In genomic region chr6:149941583-149942460, GRCh38 we compare ENCODE assay signal across 1 cellular context.
TF ChIP-seq lines count a peak whose summit lies in the region.

A gene with protein sequence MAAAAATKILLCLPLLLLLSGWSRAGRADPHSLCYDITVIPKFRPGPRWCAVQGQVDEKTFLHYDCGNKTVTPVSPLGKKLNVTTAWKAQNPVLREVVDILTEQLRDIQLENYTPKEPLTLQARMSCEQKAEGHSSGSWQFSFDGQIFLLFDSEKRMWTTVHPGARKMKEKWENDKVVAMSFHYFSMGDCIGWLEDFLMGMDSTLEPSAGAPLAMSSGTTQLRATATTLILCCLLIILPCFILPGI (plus strand): TSS chr6:149942014. CDS start chr6:149942073, 59 bp downstream.

TF ChIP-seq in K562, 482 proteins besides CTCF, POLR2A, EP300 and RAD21 (continued from another document and continues in another):
- TF ChIP-seq, protein P1, sequence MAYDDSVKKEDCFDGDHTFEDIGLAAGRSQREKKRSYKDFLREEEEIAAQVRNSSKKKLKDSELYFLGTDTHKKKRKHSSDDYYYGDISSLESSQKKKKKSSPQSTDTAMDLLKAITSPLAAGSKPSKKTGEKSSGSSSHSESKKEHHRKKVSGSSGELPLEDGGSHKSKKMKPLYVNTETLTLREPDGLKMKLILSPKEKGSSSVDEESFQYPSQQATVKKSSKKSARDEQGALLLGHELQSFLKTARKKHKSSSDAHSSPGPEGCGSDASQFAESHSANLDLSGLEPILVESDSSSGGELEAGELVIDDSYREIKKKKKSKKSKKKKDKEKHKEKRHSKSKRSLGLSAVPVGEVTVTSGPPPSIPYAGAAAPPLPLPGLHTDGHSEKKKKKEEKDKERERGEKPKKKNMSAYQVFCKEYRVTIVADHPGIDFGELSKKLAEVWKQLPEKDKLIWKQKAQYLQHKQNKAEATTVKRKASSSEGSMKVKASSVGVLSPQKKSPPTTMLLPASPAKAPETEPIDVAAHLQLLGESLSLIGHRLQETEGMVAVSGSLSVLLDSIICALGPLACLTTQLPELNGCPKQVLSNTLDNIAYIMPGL (CRISPR knock-in tag; IDR thresholded peaks at IDR 0.05) = no peak
- no peak for TF ChIP-seq CEBPG (CRISPR knock-in tag; IDR thresholded peaks at IDR 0.05)
- no peak for TF ChIP-seq CEBPG (tag; conservative IDR thresholded peaks at IDR 0.05 in 1 of 2, IDR thresholded peaks at IDR 0.05 in 1 of 2)
- TF ChIP-seq ZNF57 (CRISPR knock-in tag; IDR thresholded peaks at IDR 0.05) = no peak
- TF ChIP-seq CBFB (CRISPR knock-in tag; IDR thresholded peaks at IDR 0.05) = no peak
- TF ChIP-seq PRMT5 (CRISPR knock-in tag; IDR thresholded peaks at IDR 0.05) = no peak
- TF ChIP-seq, protein P2, sequence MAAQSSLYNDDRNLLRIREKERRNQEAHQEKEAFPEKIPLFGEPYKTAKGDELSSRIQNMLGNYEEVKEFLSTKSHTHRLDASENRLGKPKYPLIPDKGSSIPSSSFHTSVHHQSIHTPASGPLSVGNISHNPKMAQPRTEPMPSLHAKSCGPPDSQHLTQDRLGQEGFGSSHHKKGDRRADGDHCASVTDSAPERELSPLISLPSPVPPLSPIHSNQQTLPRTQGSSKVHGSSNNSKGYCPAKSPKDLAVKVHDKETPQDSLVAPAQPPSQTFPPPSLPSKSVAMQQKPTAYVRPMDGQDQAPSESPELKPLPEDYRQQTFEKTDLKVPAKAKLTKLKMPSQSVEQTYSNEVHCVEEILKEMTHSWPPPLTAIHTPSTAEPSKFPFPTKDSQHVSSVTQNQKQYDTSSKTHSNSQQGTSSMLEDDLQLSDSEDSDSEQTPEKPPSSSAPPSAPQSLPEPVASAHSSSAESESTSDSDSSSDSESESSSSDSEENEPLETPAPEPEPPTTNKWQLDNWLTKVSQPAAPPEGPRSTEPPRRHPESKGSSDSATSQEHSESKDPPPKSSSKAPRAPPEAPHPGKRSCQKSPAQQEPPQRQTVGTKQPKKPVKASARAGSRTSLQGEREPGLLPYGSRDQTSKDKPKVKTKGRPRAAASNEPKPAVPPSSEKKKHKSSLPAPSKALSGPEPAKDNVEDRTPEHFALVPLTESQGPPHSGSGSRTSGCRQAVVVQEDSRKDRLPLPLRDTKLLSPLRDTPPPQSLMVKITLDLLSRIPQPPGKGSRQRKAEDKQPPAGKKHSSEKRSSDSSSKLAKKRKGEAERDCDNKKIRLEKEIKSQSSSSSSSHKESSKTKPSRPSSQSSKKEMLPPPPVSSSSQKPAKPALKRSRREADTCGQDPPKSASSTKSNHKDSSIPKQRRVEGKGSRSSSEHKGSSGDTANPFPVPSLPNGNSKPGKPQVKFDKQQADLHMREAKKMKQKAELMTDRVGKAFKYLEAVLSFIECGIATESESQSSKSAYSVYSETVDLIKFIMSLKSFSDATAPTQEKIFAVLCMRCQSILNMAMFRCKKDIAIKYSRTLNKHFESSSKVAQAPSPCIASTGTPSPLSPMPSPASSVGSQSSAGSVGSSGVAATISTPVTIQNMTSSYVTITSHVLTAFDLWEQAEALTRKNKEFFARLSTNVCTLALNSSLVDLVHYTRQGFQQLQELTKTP (IDR thresholded peaks at IDR 0.05; ENCODE audit: low read depth in 1 of 2, partially characterized antibody in 2 of 2) = no peak
- no peak for TF ChIP-seq TSC22D4 (tag; IDR thresholded peaks at IDR 0.05)
- 0 out of 2 replicates have a peak, but pooled peaks have one; percentile 37 for TF ChIP-seq MTA3 (IDR thresholded peaks at IDR 0.05; ENCODE audit: borderline replicate concordance)
- no peak for TF ChIP-seq ZNF431 (CRISPR knock-in tag; IDR thresholded peaks at IDR 0.05)
- no peak for TF ChIP-seq THAP12 (CRISPR knock-in tag; IDR thresholded peaks at IDR 0.05)
- TF ChIP-seq TGIF2 (CRISPR knock-in tag; IDR thresholded peaks at IDR 0.05) = no peak
- no peak for TF ChIP-seq ZNF212 (CRISPR knock-in tag; IDR thresholded peaks at IDR 0.05)
- no peak for TF ChIP-seq MIER1 (IDR thresholded peaks at IDR 0.05; ENCODE audit: low read depth)
- no peak for TF ChIP-seq MYBL2 (IDR thresholded peaks at IDR 0.05; ENCODE audit: low read depth)
- no peak for TF ChIP-seq MYBL2 (CRISPR knock-in tag; IDR thresholded peaks at IDR 0.05; ENCODE audit: borderline replicate concordance)
- TF ChIP-seq, protein P3, sequence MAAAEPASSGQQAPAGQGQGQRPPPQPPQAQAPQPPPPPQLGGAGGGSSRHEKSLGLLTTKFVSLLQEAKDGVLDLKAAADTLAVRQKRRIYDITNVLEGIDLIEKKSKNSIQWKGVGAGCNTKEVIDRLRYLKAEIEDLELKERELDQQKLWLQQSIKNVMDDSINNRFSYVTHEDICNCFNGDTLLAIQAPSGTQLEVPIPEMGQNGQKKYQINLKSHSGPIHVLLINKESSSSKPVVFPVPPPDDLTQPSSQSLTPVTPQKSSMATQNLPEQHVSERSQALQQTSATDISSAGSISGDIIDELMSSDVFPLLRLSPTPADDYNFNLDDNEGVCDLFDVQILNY (CRISPR knock-in tag; IDR thresholded peaks at IDR 0.05) = no peak
- TF ChIP-seq DACH1 (IDR thresholded peaks at IDR 0.05; ENCODE audit: partially characterized antibody) = no peak
- TF ChIP-seq TFAP4 (CRISPR knock-in tag; IDR thresholded peaks at IDR 0.05; ENCODE audit: borderline replicate concordance) = peak; percentile 71
- TF ChIP-seq TCF3 (CRISPR knock-in tag; IDR thresholded peaks at IDR 0.05) = no peak
- peak in 1 of 2 experiments; percentile 93; a peak in 2 of 4 replicates for TF ChIP-seq MLLT1 (IDR thresholded peaks at IDR 0.05)
- no peak for TF ChIP-seq NFXL1 (CRISPR knock-in tag; IDR thresholded peaks at IDR 0.05)
- no peak for TF ChIP-seq DIDO1 (tag; IDR thresholded peaks at IDR 0.05; ENCODE audit: low read depth)
- no peak for TF ChIP-seq TRIM28 (IDR thresholded peaks at IDR 0.05)
- TF ChIP-seq SMC3 (conservative IDR thresholded peaks at IDR 0.05; ENCODE audit: insufficient read depth, low read depth, low read length) = no peak
- TF ChIP-seq GTF2F1 (IDR thresholded peaks at IDR 0.05; ENCODE audit: low read depth, low read length) = no peak
- no peak for TF ChIP-seq HNRNPL (IDR thresholded peaks at IDR 0.05; ENCODE audit: low read depth, low read length)
- TF ChIP-seq FIP1L1 (IDR thresholded peaks at IDR 0.05; ENCODE audit: low read depth, low read length, poor library complexity, severe bottlenecking) = no peak
- no peak; a peak in 1 of 4 replicates for TF ChIP-seq TRIM24 (IDR thresholded peaks at IDR 0.05)
- TF ChIP-seq ZNF408 (CRISPR knock-in tag; IDR thresholded peaks at IDR 0.05; ENCODE audit: low read depth) = no peak
- no peak for TF ChIP-seq ZNF41 (CRISPR knock-in tag; conservative IDR thresholded peaks at IDR 0.05)
- no peak for TF ChIP-seq CHD4 (IDR thresholded peaks at IDR 0.05; ENCODE audit: insufficient read depth, insufficient replicate concordance, low read depth, low read length, poor library complexity, severe bottlenecking)
- TF ChIP-seq CTBP1 (IDR thresholded peaks at IDR 0.05; ENCODE audit: borderline replicate concordance) = peak; percentile 66; the same call in 1 of the 2 replicates
- TF ChIP-seq CREBBP (IDR thresholded peaks at IDR 0.05; ENCODE audit: low read depth, low read length) = no peak
- no peak for TF ChIP-seq SAFB (IDR thresholded peaks at IDR 0.05; ENCODE audit: borderline replicate concordance, low read depth, low read length)
- TF ChIP-seq FOXK1 (CRISPR knock-in tag; IDR thresholded peaks at IDR 0.05; ENCODE audit: borderline replicate concordance) = no peak
- no peak; the same call in 1 of the 2 replicates for TF ChIP-seq RB1 (IDR thresholded peaks at IDR 0.05; ENCODE audit: low read depth)
- no peak for TF ChIP-seq ZNF561 (CRISPR knock-in tag; conservative IDR thresholded peaks at IDR 0.05)
- no peak for TF ChIP-seq ZNF436 (CRISPR knock-in tag; IDR thresholded peaks at IDR 0.05)
- no peak for TF ChIP-seq REST (CRISPR knock-in tag; IDR thresholded peaks at IDR 0.05; ENCODE audit: low read depth)
- no peak for TF ChIP-seq ZC3H11A (IDR thresholded peaks at IDR 0.05; ENCODE audit: low read depth, low read length)
- TF ChIP-seq, protein P4, sequence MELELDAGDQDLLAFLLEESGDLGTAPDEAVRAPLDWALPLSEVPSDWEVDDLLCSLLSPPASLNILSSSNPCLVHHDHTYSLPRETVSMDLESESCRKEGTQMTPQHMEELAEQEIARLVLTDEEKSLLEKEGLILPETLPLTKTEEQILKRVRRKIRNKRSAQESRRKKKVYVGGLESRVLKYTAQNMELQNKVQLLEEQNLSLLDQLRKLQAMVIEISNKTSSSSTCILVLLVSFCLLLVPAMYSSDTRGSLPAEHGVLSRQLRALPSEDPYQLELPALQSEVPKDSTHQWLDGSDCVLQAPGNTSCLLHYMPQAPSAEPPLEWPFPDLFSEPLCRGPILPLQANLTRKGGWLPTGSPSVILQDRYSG (tag; conservative IDR thresholded peaks at IDR 0.05; ENCODE audit: low read depth) = no peak
- TF ChIP-seq, protein P5, sequence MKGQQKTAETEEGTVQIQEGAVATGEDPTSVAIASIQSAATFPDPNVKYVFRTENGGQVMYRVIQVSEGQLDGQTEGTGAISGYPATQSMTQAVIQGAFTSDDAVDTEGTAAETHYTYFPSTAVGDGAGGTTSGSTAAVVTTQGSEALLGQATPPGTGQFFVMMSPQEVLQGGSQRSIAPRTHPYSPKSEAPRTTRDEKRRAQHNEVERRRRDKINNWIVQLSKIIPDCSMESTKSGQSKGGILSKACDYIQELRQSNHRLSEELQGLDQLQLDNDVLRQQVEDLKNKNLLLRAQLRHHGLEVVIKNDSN (CRISPR knock-in tag; IDR thresholded peaks at IDR 0.05) = peak; percentile 45
- TF ChIP-seq ZNF444 (CRISPR knock-in tag; IDR thresholded peaks at IDR 0.05) = no peak
- no peak for TF ChIP-seq EP400 (IDR thresholded peaks at IDR 0.05)
- TF ChIP-seq, protein P6, sequence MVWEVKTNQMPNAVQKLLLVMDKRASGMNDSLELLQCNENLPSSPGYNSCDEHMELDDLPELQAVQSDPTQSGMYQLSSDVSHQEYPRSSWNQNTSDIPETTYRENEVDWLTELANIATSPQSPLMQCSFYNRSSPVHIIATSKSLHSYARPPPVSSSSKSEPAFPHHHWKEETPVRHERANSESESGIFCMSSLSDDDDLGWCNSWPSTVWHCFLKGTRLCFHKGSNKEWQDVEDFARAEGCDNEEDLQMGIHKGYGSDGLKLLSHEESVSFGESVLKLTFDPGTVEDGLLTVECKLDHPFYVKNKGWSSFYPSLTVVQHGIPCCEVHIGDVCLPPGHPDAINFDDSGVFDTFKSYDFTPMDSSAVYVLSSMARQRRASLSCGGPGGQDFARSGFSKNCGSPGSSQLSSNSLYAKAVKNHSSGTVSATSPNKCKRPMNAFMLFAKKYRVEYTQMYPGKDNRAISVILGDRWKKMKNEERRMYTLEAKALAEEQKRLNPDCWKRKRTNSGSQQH (CRISPR knock-in tag; IDR thresholded peaks at IDR 0.05) = peak; percentile 52; the same call in 1 of the 2 replicates
- TF ChIP-seq TFAM (CRISPR knock-in tag; conservative IDR thresholded peaks at IDR 0.05) = no peak
